ENCODE assay signal across 1 cellular context in the genomic region with DNA sequence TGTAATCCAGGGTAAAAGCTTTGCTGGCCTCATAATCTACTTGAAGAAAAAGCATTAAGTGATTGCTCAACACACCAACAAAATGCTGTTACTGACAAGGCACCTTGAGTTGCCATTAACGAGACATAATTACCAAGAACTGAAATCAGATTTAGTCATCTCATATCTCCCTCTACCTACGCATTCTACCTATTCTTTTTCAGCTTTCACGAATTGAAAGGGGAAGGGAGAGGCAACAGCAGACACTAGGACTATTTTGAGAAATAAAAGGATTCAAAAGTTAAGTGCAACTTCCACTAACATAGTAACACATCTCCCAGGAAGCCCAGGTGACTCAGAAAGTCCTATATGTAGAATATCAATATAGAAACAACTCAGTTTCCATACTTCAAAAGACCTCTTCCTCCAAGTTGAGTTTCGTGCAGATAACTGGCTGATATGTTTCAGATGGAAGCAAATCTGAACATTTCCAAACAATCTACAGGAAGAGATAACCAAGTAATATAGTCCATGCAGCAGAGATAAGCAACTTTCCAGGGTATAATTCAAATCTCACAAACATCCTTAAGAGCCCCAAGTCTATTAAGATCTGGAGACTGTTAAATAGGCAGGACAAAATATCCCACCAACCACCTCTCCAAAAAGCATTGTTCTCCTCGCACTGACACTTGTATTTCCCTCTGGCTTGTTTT.
TF ChIP-seq lines count a peak whose summit lies in the region.

No MANE protein-coding gene starts in this region.

TF ChIP-seq in H1, 55 proteins besides CTCF, POLR2A, EP300 and RAD21:
- TF ChIP-seq SIX5 (IDR thresholded peaks at IDR 0.05; ENCODE audit: low read depth, low read length), result no peak
- TF ChIP-seq, protein P1, sequence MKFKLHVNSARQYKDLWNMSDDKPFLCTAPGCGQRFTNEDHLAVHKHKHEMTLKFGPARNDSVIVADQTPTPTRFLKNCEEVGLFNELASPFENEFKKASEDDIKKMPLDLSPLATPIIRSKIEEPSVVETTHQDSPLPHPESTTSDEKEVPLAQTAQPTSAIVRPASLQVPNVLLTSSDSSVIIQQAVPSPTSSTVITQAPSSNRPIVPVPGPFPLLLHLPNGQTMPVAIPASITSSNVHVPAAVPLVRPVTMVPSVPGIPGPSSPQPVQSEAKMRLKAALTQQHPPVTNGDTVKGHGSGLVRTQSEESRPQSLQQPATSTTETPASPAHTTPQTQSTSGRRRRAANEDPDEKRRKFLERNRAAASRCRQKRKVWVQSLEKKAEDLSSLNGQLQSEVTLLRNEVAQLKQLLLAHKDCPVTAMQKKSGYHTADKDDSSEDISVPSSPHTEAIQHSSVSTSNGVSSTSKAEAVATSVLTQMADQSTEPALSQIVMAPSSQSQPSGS (IDR thresholded peaks at IDR 0.05; ENCODE audit: low read length), result no peak
- TF ChIP-seq KDM4A (IDR thresholded peaks at IDR 0.05; ENCODE audit: low read depth, low read length, severe bottlenecking), result no peak
- no peak for TF ChIP-seq CTBP2 (IDR thresholded peaks at IDR 0.05; ENCODE audit: borderline replicate concordance, insufficient read depth, insufficient read length, low read length)
- no peak for TF ChIP-seq ZNF274 (IDR thresholded peaks at IDR 0.05; ENCODE audit: borderline replicate concordance, extremely low read depth, low read length)
- TF ChIP-seq RXRA (IDR thresholded peaks at IDR 0.05; ENCODE audit: insufficient read depth, low read depth, low read length), result no peak
- no peak for TF ChIP-seq CBX5 (IDR thresholded peaks at IDR 0.05; ENCODE audit: low read depth, low read length)
- TF ChIP-seq, protein P2, sequence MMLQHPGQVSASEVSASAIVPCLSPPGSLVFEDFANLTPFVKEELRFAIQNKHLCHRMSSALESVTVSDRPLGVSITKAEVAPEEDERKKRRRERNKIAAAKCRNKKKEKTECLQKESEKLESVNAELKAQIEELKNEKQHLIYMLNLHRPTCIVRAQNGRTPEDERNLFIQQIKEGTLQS (IDR thresholded peaks at IDR 0.05; ENCODE audit: insufficient read depth, low read depth, low read length), result no peak
- no peak for TF ChIP-seq TCF12 (IDR thresholded peaks at IDR 0.05; ENCODE audit: low read depth, low read length)
- TF ChIP-seq SIN3A (conservative IDR thresholded peaks at IDR 0.05 in 1 of 2, IDR thresholded peaks at IDR 0.05 in 1 of 2; ENCODE audit: low read depth in 1 of 2, low read length in 2 of 2), result no peak
- no peak for TF ChIP-seq YY1 (IDR thresholded peaks at IDR 0.05; ENCODE audit: low read depth, low read length)
- TF ChIP-seq KDM5A (IDR thresholded peaks at IDR 0.05; ENCODE audit: low read length), result no peak
